19 cellular contexts compared by ENCODE assay signal in genomic region chr15:38587214-38587613, GRCh38. TPM values are rescaled to one million over a fixed set of nuclear protein-coding genes. Genes with fewer than 3 reads are reported as not detected.
DNase-seq lines count a peak whose midpoint lies in the region; ATAC-seq lines count a peak whose summit lies in the region.
"Had no signal": no experiment of that assay in that cellular context is flagged by ENCODE, and none has a peak within 500 bp of the region (broad histone marks: within the 10 kb centered on the region; RNA-seq: fewer than 3 reads in every experiment).

No MANE protein-coding gene starts in this region.

- H3K27ac Mint-ChIP-seq in activated naive CD4-positive, alpha-beta T cell treated with anti-CD3 and anti-CD28 coated beads, Interleukin-2, amount 10 ng/mL, durations not matched to agents 7 days and 5 days = peak overlapping the region; percentile 67
- peak overlapping the region; percentile 93 for H3K27ac Mint-ChIP-seq in activated naive CD8-positive, alpha-beta T cell
- peak overlapping the region; percentile 25 for H3K27ac Mint-ChIP-seq in stimulated activated naive B cell treated with anti-CD40 and anti-IgM and Interleukin-4, amounts not matched to agents 10 μg/mL and 1 μg/mL and 100 μg/mL, for 72 hours

- ATAC-seq in GM21786 (IDR thresholded peaks at IDR 0.05; ENCODE audit: unreplicated experiment) (peak; percentile 90), HG02970 (IDR thresholded peaks at IDR 0.05; ENCODE audit: low FRiP score, unreplicated experiment) (no peak), left lobe of liver (no peak)
- ATAC-seq in stimulated activated naive B cell treated with anti-CD40 and anti-IgM and Interleukin-4, amounts not matched to agents 10 μg/mL and 1 μg/mL and 100 μg/mL, for 72 hours (replicated peaks) = peak; percentile 46 to 59
- ATAC-seq: foreskin keratinocyte had no signal

- H3K27me3 Mint-ChIP-seq in activated naive CD4-positive, alpha-beta T cell treated with anti-CD3 and anti-CD28 coated beads, Interleukin-2, amount 10 ng/mL, durations not matched to agents 7 days and 5 days = peaks cover 4% of the 10 kb centered on the region
- no peaks in the 10 kb centered on the region for H3K27me3 Mint-ChIP-seq in activated naive CD8-positive, alpha-beta T cell
- H3K27me3 Mint-ChIP-seq in stimulated activated naive B cell treated with anti-CD40 and anti-IgM and Interleukin-4, amounts not matched to agents 10 μg/mL and 1 μg/mL and 100 μg/mL, for 72 hours = no peaks in the 10 kb centered on the region
- H3K27me3 Mint-ChIP-seq: IgD-negative memory B cell had no signal

- H3K36me3 Mint-ChIP-seq in activated naive CD4-positive, alpha-beta T cell treated with anti-CD3 and anti-CD28 coated beads, Interleukin-2, amount 10 ng/mL, durations not matched to agents 7 days and 5 days = peaks cover 18% of the 10 kb centered on the region
- peaks cover 8% of the 10 kb centered on the region for H3K36me3 Mint-ChIP-seq in activated naive CD8-positive, alpha-beta T cell
- H3K36me3 Mint-ChIP-seq in stimulated activated naive B cell treated with anti-CD40 and anti-IgM and Interleukin-4, amounts not matched to agents 10 μg/mL and 1 μg/mL and 100 μg/mL, for 72 hours = peaks cover 0 to 3% of the 10 kb centered on the region in 2 donors

- no peak overlapping the region for H3K4me3 Mint-ChIP-seq in activated naive CD4-positive, alpha-beta T cell treated with anti-CD3 and anti-CD28 coated beads, Interleukin-2, amount 10 ng/mL, durations not matched to agents 7 days and 5 days
- peak overlapping the region; percentile 47 for H3K4me3 Mint-ChIP-seq in activated naive CD8-positive, alpha-beta T cell
- H3K4me3 Mint-ChIP-seq in stimulated activated naive B cell treated with anti-CD40 and anti-IgM and Interleukin-4, amounts not matched to agents 10 μg/mL and 1 μg/mL and 100 μg/mL, for 72 hours = no peak overlapping the region
- H3K4me3 Mint-ChIP-seq: IgD-negative memory B cell had no signal

- peaks cover 37% of the 10 kb centered on the region for H3K4me1 Mint-ChIP-seq in activated naive CD4-positive, alpha-beta T cell treated with anti-CD3 and anti-CD28 coated beads, Interleukin-2, amount 10 ng/mL, durations not matched to agents 7 days and 5 days
- peaks cover 33% of the 10 kb centered on the region for H3K4me1 Mint-ChIP-seq in activated naive CD8-positive, alpha-beta T cell (ENCODE audit: low read depth)
- peaks cover 6 to 13% of the 10 kb centered on the region in 2 donors for H3K4me1 Mint-ChIP-seq in stimulated activated naive B cell treated with anti-CD40 and anti-IgM and Interleukin-4, amounts not matched to agents 10 μg/mL and 1 μg/mL and 100 μg/mL, for 72 hours

- peak; percentile 32 for DNase-seq in activated naive CD4-positive, alpha-beta T cell treated with anti-CD3 and anti-CD28 coated beads, Interleukin-2, amount 10 ng/mL, durations not matched to agents 7 days and 5 days
- DNase-seq in activated naive CD4-positive, alpha-beta T cell treated with anti-CD3 and anti-CD28 coated beads, Interleukin-2, amount 50 U/mL, for 16 hours = no peak
- DNase-seq in stimulated activated naive B cell treated with anti-CD40 and anti-IgM and Interleukin-4, amounts not matched to agents 10 μg/mL and 1 μg/mL and 100 μg/mL, for 72 hours = no peak
- DNase-seq in GF-D8 (lab: John Stamatoyannopoulos, UW) = no peak
- DNase-seq in left lobe of liver (ENCODE audit: low spot score) = no peak
- DNase-seq: activated CD8-positive, alpha-beta memory T cell treated with anti-CD3 and anti-CD28 coated beads, Interleukin-2, amount 50 U/mL, for 4 hours; dermis blood vessel endothelial cell; foreskin keratinocyte; GM23248; kidney; NCI-H1048; NCI-H2081 treated with DMSO at 0.1 percent for 48 hours; NCI-H524; SHP77; stimulated activated CD4-positive, alpha-beta T cell treated with anti-CD3 and anti-CD28 coated beads, Interleukin-4, amount 100 ng/mL, for 24 hours had no signal

- H3K9me3 Mint-ChIP-seq in activated naive CD4-positive, alpha-beta T cell treated with anti-CD3 and anti-CD28 coated beads, Interleukin-2, amount 10 ng/mL, durations not matched to agents 7 days and 5 days = peaks cover 15% of the 10 kb centered on the region
- peaks cover 6% of the 10 kb centered on the region for H3K9me3 Mint-ChIP-seq in activated naive CD8-positive, alpha-beta T cell (ENCODE audit: low read depth)
- peaks cover 5% of the 10 kb centered on the region in 2 donors for H3K9me3 Mint-ChIP-seq in stimulated activated naive B cell treated with anti-CD40 and anti-IgM and Interleukin-4, amounts not matched to agents 10 μg/mL and 1 μg/mL and 100 μg/mL, for 72 hours

- CTCF ChIA-PET in activated naive CD4-positive, alpha-beta T cell treated with anti-CD3 and anti-CD28 coated beads, Interleukin-2, amount 10 ng/mL, durations not matched to agents 7 days and 5 days (lab: Charles Lee) = interaction anchor here (4.4 kb wide), 1 partner anchor 22 kb away, joined by 17 read pairs; the partner anchor contains the start of gene RASGRP1

RNA-seq across cellular contexts. Expression of gene RASGRP1, which starts 22.6 kb away (rescaled TPM):
- total RNA-seq in left lobe of liver = 0.28 TPM
- total RNA-seq: foreskin keratinocyte had no signal

Comparison
In these comparisons a context has a peak if more than half of its experiments do, and no peak if none do; other contexts are left out.
1. H3K27ac Mint-ChIP-seq: peak in every context shown above with its lines; median percentile 93 in activated naive CD8-positive, alpha-beta T cell; 67 in activated naive CD4-positive, alpha-beta T cell treated with anti-CD3 and anti-CD28 coated beads, Interleukin-2, amount 10 ng/mL, durations not matched to agents 7 days and 5 days; 25 in stimulated activated naive B cell treated with anti-CD40 and anti-IgM and Interleukin-4, amounts not matched to agents 10 μg/mL and 1 μg/mL and 100 μg/mL, for 72 hours.
2. ATAC-seq: peak in GM21786 (single experiment) and stimulated activated naive B cell treated with anti-CD40 and anti-IgM and Interleukin-4, amounts not matched to agents 10 μg/mL and 1 μg/mL and 100 μg/mL, for 72 hours (2 of 2); none in HG02970 (single experiment) and left lobe of liver (single experiment).